Comparison of ENCODE assay signal across 21 cellular contexts in the genomic region with DNA sequence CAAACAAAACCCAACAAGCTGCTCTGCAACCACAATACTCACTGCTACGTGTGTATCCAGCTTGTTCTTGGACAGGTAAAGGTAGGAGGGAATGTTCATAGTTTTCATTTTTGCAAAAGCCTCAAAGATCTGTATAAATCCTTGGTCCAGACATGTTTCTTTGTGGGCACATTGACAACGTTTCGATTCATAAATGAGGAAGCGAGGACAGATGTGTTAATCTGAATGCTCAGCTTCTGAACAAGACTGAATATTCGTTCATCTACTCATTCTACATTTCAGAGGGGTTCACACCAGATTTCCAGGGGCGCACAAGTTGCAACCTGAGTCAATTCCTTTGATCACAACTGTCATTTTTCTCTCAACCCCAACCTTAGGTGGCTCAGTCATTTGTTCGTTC.
DNase-seq lines count a peak whose midpoint lies in the region; ATAC-seq, FAIRE-seq and TF ChIP-seq lines count a peak whose summit lies in the region.
"Had no signal": no experiment of that assay in that cellular context is flagged by ENCODE, and none has a peak within 500 bp of the region (broad histone marks: within the 10 kb centered on the region; RNA-seq: fewer than 3 reads in every experiment).

No MANE protein-coding gene starts in this region.

- peaks cover 9 to 20% of the 10 kb centered on the region in 2 experiments for H3K4me1 ChIP-seq in trophoblast cell (ENCODE audit: control insufficient read depth in 1 of 2, insufficient read depth in 2 of 2, low read length in 2 of 2)
- no peaks in the 10 kb centered on the region for H3K4me1 ChIP-seq in OCI-LY7 (ENCODE audit: insufficient read depth, low read length, poor library complexity, severe bottlenecking)
- H3K4me1 ChIP-seq: A549, BE2C, HAP-1 had no signal

- H4K91ac ChIP-seq in trophoblast cell (ENCODE audit: low read depth, low read length): no peak overlapping the region

- no peak overlapping the region for H4K12ac ChIP-seq in trophoblast cell (ENCODE audit: low read depth, low read length)

- intact Hi-C loops in OCI-LY7 (cut with micrococcal nuclease; ENCODE audit: unreplicated experiment): no loop called here

- no CpG with 5 or more reads among the region's 7 CpGs for whole genome bisulfite sequencing in trophoblast cell (ENCODE audit: extremely low coverage, insufficient coverage, insufficient read length)

- H3K27ac ChIP-seq in trophoblast cell (ENCODE audit: low read depth, low read length) (no peak overlapping the region), OCI-LY7 (ENCODE audit: low read depth, low read length, poor library complexity, severe bottlenecking) (no peak overlapping the region)
- H3K27ac ChIP-seq: A549, C4-2B, HL-60 had no signal

- DNase-seq in MV-4-11 (lab: John Stamatoyannopoulos, UW): peak; percentile 42
- peak; percentile 46 for DNase-seq in bronchial epithelial cell (ENCODE audit: low read depth)
- DNase-seq in trophoblast cell: no peak
- DNase-seq in endothelial cell (ENCODE audit: low spot score): no peak
- no peak for DNase-seq in retina
- no peak for DNase-seq in OCI-LY7 (ENCODE audit: low spot score)
- DNase-seq: BE2C; CD8-positive, alpha-beta T cell; COR-L47; DMS153; DMS79 treated with DMSO at 0.1 percent for 48 hours; EL had no signal

- no peak for TF ChIP-seq CTCF in bronchial epithelial cell (IDR thresholded peaks at IDR 0.05; ENCODE audit: insufficient read depth, low read length, severe bottlenecking)
- TF ChIP-seq CTCF in endothelial cell (IDR thresholded peaks at IDR 0.05; ENCODE audit: unreplicated experiment): no peak
- TF ChIP-seq CTCF in OCI-LY7 (conservative IDR thresholded peaks at IDR 0.05; ENCODE audit: low read length): no peak

- H3K4ac ChIP-seq in trophoblast cell (ENCODE audit: low read depth, low read length): no peak overlapping the region

- no peak overlapping the region for H3K18ac ChIP-seq in trophoblast cell (ENCODE audit: low read length)

- no peaks in the 10 kb centered on the region for H4K20me1 ChIP-seq in OCI-LY7 (ENCODE audit: insufficient read depth, low read length)

- H3K14ac ChIP-seq in trophoblast cell (ENCODE audit: low read length): peak overlapping the region; percentile 54

- H3K4me3 ChIP-seq in bronchial epithelial cell (ENCODE audit: low read depth, low read length) (no peak overlapping the region), trophoblast cell (ENCODE audit: low read depth, low read length) (no peak overlapping the region), OCI-LY7 (ENCODE audit: low read depth, low read length, poor library complexity, severe bottlenecking) (no peak overlapping the region)
- H3K4me3 ChIP-seq: A549, HAP-1, K562 had no signal

- no TSS peak for BruUV-seq in OCI-LY7 (replicated peaks; lab: Mats Ljungman, UMichigan)

- POLR2A ChIA-PET in OCI-LY7 (lab: Charles Lee): interaction anchor here (1.4 kb wide), 1 partner anchor 10 kb away, joined by 8 read pairs; no protein-coding TSS in a partner anchor

- no peaks in the 10 kb centered on the region for H3K36me3 Mint-ChIP-seq in endothelial cell (ENCODE audit: low read depth, unreplicated experiment)
- H3K36me3 Mint-ChIP-seq: CD8-positive, alpha-beta T cell had no signal

- no peak overlapping the region for H3K9ac ChIP-seq in trophoblast cell (ENCODE audit: low read length)

- H2AK5ac ChIP-seq in trophoblast cell (ENCODE audit: low read length): no peak overlapping the region

- peaks cover 4% of the 10 kb centered on the region for H3K9me3 Mint-ChIP-seq in endothelial cell (ENCODE audit: unreplicated experiment)
- H3K9me3 Mint-ChIP-seq: CD8-positive, alpha-beta T cell had no signal

- no peak overlapping the region for H3K27ac Mint-ChIP-seq in endothelial cell (ENCODE audit: unreplicated experiment)
- H3K27ac Mint-ChIP-seq: CD8-positive, alpha-beta T cell had no signal

- H3K4me1 Mint-ChIP-seq in endothelial cell (ENCODE audit: unreplicated experiment): no peaks in the 10 kb centered on the region

- no peak overlapping the region for H3K4me2 ChIP-seq in trophoblast cell (ENCODE audit: low read length)
- no peak overlapping the region for H3K4me2 ChIP-seq in OCI-LY7 (ENCODE audit: low read length)
- H3K4me2 ChIP-seq: A549 had no signal

- H4K8ac ChIP-seq in trophoblast cell (ENCODE audit: low read depth, low read length): no peak overlapping the region

- no peaks in the 10 kb centered on the region for H3K27me3 Mint-ChIP-seq in endothelial cell (ENCODE audit: unreplicated experiment)

- no peaks in the 10 kb centered on the region for H3K9me3 ChIP-seq in trophoblast cell (ENCODE audit: insufficient read depth, low read depth, low read length)
- no peaks in the 10 kb centered on the region for H3K9me3 ChIP-seq in OCI-LY7 (ENCODE audit: low read length)
- H3K9me3 ChIP-seq: A549, BE2C, HAP-1 had no signal

- H2BK12ac ChIP-seq in trophoblast cell (ENCODE audit: low read length): peak overlapping the region; percentile 69

- no peaks in the 10 kb centered on the region for H3K9me2 ChIP-seq in OCI-LY7 (ENCODE audit: insufficient read depth, low read length)

- peaks cover 25% of the 10 kb centered on the region for H3K79me1 ChIP-seq in trophoblast cell (ENCODE audit: low read length)

- H2BK5ac ChIP-seq in trophoblast cell (ENCODE audit: low read depth, low read length, poor library complexity): no peak overlapping the region

- H2AFZ ChIP-seq in trophoblast cell (ENCODE audit: insufficient read depth, low read length, poor library complexity) (no peak overlapping the region), OCI-LY7 (ENCODE audit: low read length) (no peak overlapping the region)

- H3K36me3 ChIP-seq in bronchial epithelial cell (ENCODE audit: control insufficient read depth, insufficient read depth, low read length): no peaks in the 10 kb centered on the region
- H3K36me3 ChIP-seq in trophoblast cell (ENCODE audit: control insufficient read depth in 1 of 2, insufficient read depth in 2 of 2, low read length in 2 of 2): no peaks in the 10 kb centered on the region
- H3K36me3 ChIP-seq in OCI-LY7 (ENCODE audit: insufficient read depth, low read length): no peaks in the 10 kb centered on the region
- H3K36me3 ChIP-seq: BE2C, HAP-1 had no signal

- ATAC-seq in GM19351 (IDR thresholded peaks at IDR 0.05; ENCODE audit: unreplicated experiment): peak; percentile 56
- ATAC-seq: A549; CD8-positive, alpha-beta T cell; K562 had no signal

- H3K27me3 ChIP-seq in bronchial epithelial cell (ENCODE audit: control insufficient read depth, insufficient read depth, low read length): no peaks in the 10 kb centered on the region
- H3K27me3 ChIP-seq in trophoblast cell (ENCODE audit: insufficient read depth, low read length): no peaks in the 10 kb centered on the region
- H3K27me3 ChIP-seq: BE2C had no signal

- FAIRE-seq in bronchial epithelial cell (lab: Jason Lieb, UNC): no peak
- FAIRE-seq: A549, D721Med, G401.6, H1, K562 had no signal

- H3K79me2 ChIP-seq in trophoblast cell (ENCODE audit: control insufficient read depth, insufficient read depth, low read length, poor library complexity) (peaks cover 2% of the 10 kb centered on the region), OCI-LY7 (ENCODE audit: insufficient read depth, low read depth, low read length) (no peaks in the 10 kb centered on the region)

- CTCF ChIA-PET in OCI-LY7 (lab: Charles Lee; ENCODE audit: unreplicated experiment): no interaction called here

- H3K4me3 Mint-ChIP-seq in endothelial cell (ENCODE audit: unreplicated experiment): no peak overlapping the region
- H3K4me3 Mint-ChIP-seq: CD8-positive, alpha-beta T cell had no signal

- no peak overlapping the region for H3K23ac ChIP-seq in trophoblast cell (ENCODE audit: low read length)

- no peak overlapping the region for H2BK120ac ChIP-seq in trophoblast cell (ENCODE audit: insufficient read depth, low read length, poor library complexity)

Comparison
In these comparisons a context has a peak if more than half of its experiments do, and no peak if none do; other contexts are left out.
1. DNase-seq: peak in MV-4-11 (single experiment) and bronchial epithelial cell (single experiment); none in trophoblast cell (0 of 2), endothelial cell (single experiment), retina (single experiment) and OCI-LY7 (single experiment).